8 cellular contexts compared by ENCODE assay signal in the genomic region with DNA sequence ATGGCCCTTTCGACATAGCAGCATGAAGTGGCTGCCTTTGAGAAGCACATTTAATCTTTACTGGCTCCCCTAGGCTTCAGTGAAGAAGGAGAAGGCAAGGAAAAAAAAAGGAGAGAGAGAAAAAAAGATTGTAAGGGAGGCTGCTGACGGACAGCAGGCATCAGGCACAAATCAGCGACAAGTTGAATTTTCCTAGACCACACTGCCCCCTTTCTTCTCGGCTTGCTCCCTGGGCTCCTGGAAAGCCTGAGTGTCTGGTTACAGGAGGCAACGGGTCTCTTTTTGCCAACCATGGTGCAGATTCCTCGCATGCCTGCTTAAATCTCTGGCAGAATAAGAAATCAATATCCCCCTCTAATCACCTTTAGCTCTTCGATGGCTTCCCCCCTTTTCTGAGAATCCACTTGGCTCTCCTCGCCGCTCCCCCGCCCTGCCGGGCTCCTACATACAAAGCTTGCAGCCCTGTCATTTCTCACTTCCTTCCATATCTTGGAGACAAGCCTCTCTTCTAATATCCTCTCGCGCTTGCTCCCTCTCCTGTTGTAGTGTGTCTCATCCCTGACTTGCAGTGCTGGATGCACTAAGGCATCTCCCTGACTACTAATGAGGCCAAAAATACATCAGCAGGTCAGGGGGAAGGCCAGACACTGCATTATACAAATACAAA. TPM values are rescaled to one million over a fixed set of nuclear protein-coding genes. Genes with fewer than 3 reads are reported as not detected.
A peak's percentile ranks its signal among the peaks of the same experiment; 100 is the strongest.
DNase-seq lines count a peak whose midpoint lies in the region; ATAC-seq and TF ChIP-seq lines count a peak whose summit lies in the region.

No MANE protein-coding gene starts in this region.

- H3K36me3 ChIP-seq in skeletal muscle tissue (ENCODE audit: control insufficient read depth in 3 of 3, insufficient read depth in 3 of 3, low read length in 3 of 3) = no peaks in the 10 kb centered on the region

- H3K27me3 ChIP-seq in skeletal muscle tissue (ENCODE audit: control insufficient read depth in 3 of 3, insufficient read depth in 3 of 3, low read length in 3 of 3) = no peaks in the 10 kb centered on the region

- ATAC-seq in HG02885 (IDR thresholded peaks at IDR 0.05; ENCODE audit: poor library complexity, unreplicated experiment) (no peak), HG02870 (IDR thresholded peaks at IDR 0.05; ENCODE audit: unreplicated experiment) (no peak), GM18868 (IDR thresholded peaks at IDR 0.05; ENCODE audit: unreplicated experiment) (no peak)

- H3K4me1 ChIP-seq in skeletal muscle tissue (ENCODE audit: control insufficient read depth in 3 of 3, insufficient read depth in 3 of 3, low read length in 3 of 3) = peaks cover 7 to 12% (median 10%) of the 10 kb centered on the region in 3 donors

- peak; percentile 60 for TF ChIP-seq CTCF in cardiac fibroblast (IDR thresholded peaks at IDR 0.05; ENCODE audit: low read depth, low read length)

- DNase-seq in NOMO-1 (lab: John Stamatoyannopoulos, UW; ENCODE audit: unreplicated experiment in 2 of 2) (peak; percentile 13 to 32), NOMO-1 treated with DMSO at 0.1 percent for 48 hours (lab: John Stamatoyannopoulos, UW; ENCODE audit: unreplicated experiment) (no peak), cardiac fibroblast (ENCODE audit: low read depth in 2 of 2) (peak; percentile 81 to 93), iris pigment epithelial cell (ENCODE audit: low read depth) (peak; percentile 83)

- H3K4me3 ChIP-seq in cardiac fibroblast (replicated peaks in 1 of 2; ENCODE audit: low read depth in 2 of 2, low read length in 2 of 2) (peak overlapping the region; percentile 61 to 63), skeletal muscle tissue (ENCODE audit: low read length in 3 of 3) (peak overlapping the region; percentile 75 to 90 (median 80))

- H3K27ac ChIP-seq in skeletal muscle tissue (ENCODE audit: low read depth, low read length) = peak overlapping the region; percentile 93

- peak overlapping the region; percentile 81 to 88 (median 85) for H3K9ac ChIP-seq in skeletal muscle tissue (ENCODE audit: low read depth in 1 of 3, low read length in 3 of 3)

- H3K9me3 ChIP-seq in skeletal muscle tissue (ENCODE audit: control insufficient read depth in 3 of 3, low read length in 3 of 3) = no peaks in the 10 kb centered on the region

RNA-seq across cellular contexts. Expression of a gene that starts 14.3 kb away (rescaled TPM):
- total RNA-seq in skeletal muscle tissue = 0.52 TPM
